12 cellular contexts compared by ENCODE assay signal in the genomic region with DNA sequence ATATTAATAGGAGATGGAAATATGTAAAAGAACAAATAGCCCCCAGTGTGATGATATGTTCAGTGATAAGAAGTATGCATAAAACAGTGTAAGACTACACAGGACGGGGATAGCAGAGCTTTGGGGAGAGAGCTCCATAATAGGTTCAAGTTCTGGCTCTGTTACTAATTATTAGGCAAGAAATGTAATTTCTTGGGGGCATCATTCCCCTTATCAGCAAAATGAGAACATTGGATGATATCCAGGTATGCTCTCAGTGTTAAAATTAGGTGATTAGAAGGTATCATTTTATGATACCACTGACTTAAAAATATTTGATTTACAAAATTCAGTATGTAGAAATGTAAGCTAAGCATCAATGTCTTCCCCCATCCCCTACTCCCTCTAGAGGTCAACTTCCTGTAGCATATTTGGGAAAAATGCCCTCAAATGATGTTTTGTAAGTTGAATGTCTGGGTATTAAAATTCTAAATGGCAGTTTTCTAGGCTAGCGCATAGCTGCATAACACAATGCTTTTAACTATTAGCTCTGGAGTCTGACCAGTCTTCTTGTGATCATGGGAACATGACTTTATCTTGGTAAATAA.
DNase-seq lines count a peak whose midpoint lies in the region; ATAC-seq and TF ChIP-seq lines count a peak whose summit lies in the region.
"Had no signal": no experiment of that assay in that cellular context is flagged by ENCODE, and none has a peak within 500 bp of the region (broad histone marks: within the 10 kb centered on the region; RNA-seq: fewer than 3 reads in every experiment).

No MANE protein-coding gene starts in this region.

- no peaks in the 10 kb centered on the region for H4K20me1 ChIP-seq in OCI-LY7 (ENCODE audit: insufficient read depth, low read length)

- H3K4me1 ChIP-seq in OCI-LY7 (ENCODE audit: insufficient read depth, low read length, poor library complexity, severe bottlenecking) (no peaks in the 10 kb centered on the region), thoracic aorta (ENCODE audit: control insufficient read depth in 1 of 2, low read depth in 2 of 2) (no peaks in the 10 kb centered on the region), right atrium auricular region (no peaks in the 10 kb centered on the region)
- H3K4me1 ChIP-seq: heart right ventricle, SJSA1, uterus had no signal

- no TSS peak for BruUV-seq in OCI-LY7 (replicated peaks; lab: Mats Ljungman, UMichigan)

- H3K27me3 ChIP-seq in thoracic aorta (replicated peaks; ENCODE audit: insufficient read depth), result no peaks in the 10 kb centered on the region
- H3K27me3 ChIP-seq in right atrium auricular region, result no peaks in the 10 kb centered on the region
- H3K27me3 ChIP-seq: heart right ventricle, SJSA1, uterus had no signal

- DNase-seq in SKM-1 treated with dmso at 0.1 percent for 144 hours (lab: John Stamatoyannopoulos, UW; ENCODE audit: unreplicated experiment) (peak; percentile 11), SKM-1 (lab: John Stamatoyannopoulos, UW; ENCODE audit: unreplicated experiment) (no peak), OCI-LY7 (ENCODE audit: low spot score) (no peak), epithelial cell of proximal tubule (ENCODE audit: low read depth) (no peak), thoracic aorta (ENCODE audit: low spot score) (no peak), NCI-H2081 treated with DMSO at 0.1 percent for 48 hours (lab: John Stamatoyannopoulos, UW) (no peak), HT-29 (ENCODE audit: low spot score) (no peak), right atrium auricular region (ENCODE audit: low spot score) (no peak)
- DNase-seq: heart right ventricle, NCI-H187, uterus had no signal

- no peaks in the 10 kb centered on the region for H3K36me3 ChIP-seq in OCI-LY7 (ENCODE audit: insufficient read depth, low read length)
- no peaks in the 10 kb centered on the region for H3K36me3 ChIP-seq in thoracic aorta
- H3K36me3 ChIP-seq in right atrium auricular region, result no peaks in the 10 kb centered on the region
- H3K36me3 ChIP-seq: heart right ventricle, SJSA1, uterus had no signal

- no peak overlapping the region for H3K4me2 ChIP-seq in OCI-LY7 (ENCODE audit: low read length)

- no peaks in the 10 kb centered on the region for H3K9me2 ChIP-seq in OCI-LY7 (ENCODE audit: insufficient read depth, low read length)

- no peak for ATAC-seq in thoracic aorta (ENCODE audit: insufficient number of reproducible peaks, low FRiP score, low read depth)
- ATAC-seq: heart right ventricle had no signal

- no peaks in the 10 kb centered on the region for H3K79me2 ChIP-seq in OCI-LY7 (ENCODE audit: insufficient read depth, low read depth, low read length)

- H3K9me3 ChIP-seq in OCI-LY7 (ENCODE audit: low read length) (no peaks in the 10 kb centered on the region), thoracic aorta (no peaks in the 10 kb centered on the region), right atrium auricular region (no peaks in the 10 kb centered on the region)
- H3K9me3 ChIP-seq: SJSA1, uterus had no signal

- H3K27ac ChIP-seq in OCI-LY7 (ENCODE audit: low read depth, low read length, poor library complexity, severe bottlenecking), result no peak overlapping the region
- H3K27ac ChIP-seq in thoracic aorta, result no peak overlapping the region
- no peak overlapping the region for H3K27ac ChIP-seq in right atrium auricular region
- H3K27ac ChIP-seq: heart right ventricle, SJSA1, uterus had no signal

- intact Hi-C loops in OCI-LY7 (cut with micrococcal nuclease; ENCODE audit: unreplicated experiment), result no loop called here

- POLR2A ChIA-PET in OCI-LY7 (lab: Charles Lee), result interaction anchor here (0.5 to 0.6 kb wide), 2 partner anchors 126 to 1278 kb away, joined by 4 read pairs; no protein-coding TSS in a partner anchor

- H2AFZ ChIP-seq in OCI-LY7 (ENCODE audit: low read length), result no peak overlapping the region

- CTCF ChIA-PET in OCI-LY7 (lab: Charles Lee; ENCODE audit: unreplicated experiment), result no interaction called here

- H3K4me3 ChIP-seq in OCI-LY7 (ENCODE audit: low read depth, low read length, poor library complexity, severe bottlenecking) (no peak overlapping the region), epithelial cell of proximal tubule (ENCODE audit: low read depth, low read length) (no peak overlapping the region), thoracic aorta (no peak overlapping the region), right atrium auricular region (no peak overlapping the region)
- H3K4me3 ChIP-seq: heart right ventricle, SJSA1, uterus had no signal

- TF ChIP-seq CTCF in OCI-LY7 (conservative IDR thresholded peaks at IDR 0.05; ENCODE audit: low read length) (peak; percentile 32; the same call in 1 of the 2 replicates), epithelial cell of proximal tubule (conservative IDR thresholded peaks at IDR 0.05; ENCODE audit: low read depth, low read length) (peak; percentile 69), thoracic aorta (IDR thresholded peaks at IDR 0.05) (peak; percentile 10), right atrium auricular region (IDR thresholded peaks at IDR 0.05) (peak in 1 of 2 donors; percentile 25)
